Comparison of ENCODE assay signal across 9 cellular contexts in genomic region chr6:158474961-158475343, GRCh38.
A peak's percentile ranks its signal among the peaks of the same experiment; 100 is the strongest.
DNase-seq lines count a peak whose midpoint lies in the region; ATAC-seq and TF ChIP-seq lines count a peak whose summit lies in the region.
"Had no signal": no experiment of that assay in that cellular context is flagged by ENCODE, and none has a peak within 500 bp of the region (broad histone marks: within the 10 kb centered on the region; RNA-seq: fewer than 3 reads in every experiment).

No MANE protein-coding gene starts in this region.

- H3K27me3 Mint-ChIP-seq in CD8-positive, alpha-beta memory T cell: no peaks in the 10 kb centered on the region

- peak overlapping the region in 1 of 2 experiments; percentile 7; a peak in 1 of 4 replicates for H3K4me3 ChIP-seq in Panc1 (ENCODE audit: low read depth in 2 of 2, low read length in 2 of 2)
- no peak overlapping the region for H3K4me3 ChIP-seq in H7 (ENCODE audit: insufficient read depth, low read depth, low read length)
- H3K4me3 ChIP-seq in CD8-positive, alpha-beta memory T cell (ENCODE audit: low read length): no peak overlapping the region
- H3K4me3 ChIP-seq: lung had no signal

- no TSS peak for BruUV-seq in Panc1 (replicated peaks; lab: Mats Ljungman, UMichigan)

- ATAC-seq in Panc1 (peak; percentile 87), left colon (peak; percentile 41)

- H3K27ac Mint-ChIP-seq in CD8-positive, alpha-beta memory T cell: no peak overlapping the region

- POLR2A ChIA-PET in Panc1 (lab: Charles Lee): interaction anchor here (0.5 kb wide), 1 partner anchor 19 kb away, joined by 3 read pairs; no protein-coding TSS in a partner anchor
- POLR2A ChIA-PET in CD8-positive, alpha-beta memory T cell (lab: Charles Lee): no interaction called here

- TF ChIP-seq CTCF in Panc1 (IDR thresholded peaks at IDR 0.05): no peak

- DNase-seq in DMS53 treated with DMSO at 0.1 percent for 48 hours (lab: John Stamatoyannopoulos, UW; ENCODE audit: unreplicated experiment) (peak; percentile 84), HCEC 1CT (peak; percentile 76), Panc1 (ENCODE audit: low read depth, low spot score) (peak; percentile 57), left colon (peak in 1 of 2 donors; percentile 13), KG1 (lab: John Stamatoyannopoulos, UW) (no peak), H7 (no peak), NCI-H1436 (lab: John Stamatoyannopoulos, UW) (no peak)
- no peak for DNase-seq in CD8-positive, alpha-beta memory T cell

- no peaks in the 10 kb centered on the region for H3K9me3 Mint-ChIP-seq in CD8-positive, alpha-beta memory T cell

- H3K4me1 ChIP-seq in Panc1 (ENCODE audit: control insufficient read depth, insufficient read depth, low read length): peaks cover 18% of the 10 kb centered on the region
- no peaks in the 10 kb centered on the region for H3K4me1 ChIP-seq in CD8-positive, alpha-beta memory T cell (ENCODE audit: insufficient read depth, low read length)

- intact Hi-C loops in Panc1 (cut with micrococcal nuclease; ENCODE audit: unreplicated experiment) (no loop called here), left colon (cut with DNase I, micrococcal nuclease) (no loop called here)

- in situ Hi-C loops in Panc1 (cut with HindIII; ENCODE audit: low pct_unique_long_range_greater_than_20kb, low sequenced_read_pairs): no loop called here

- H3K4me3 Mint-ChIP-seq in CD8-positive, alpha-beta memory T cell: no peak overlapping the region

- H3K9me3 ChIP-seq in Panc1 (ENCODE audit: control insufficient read depth, insufficient read depth, low read depth, low read length): no peaks in the 10 kb centered on the region
- H3K9me3 ChIP-seq in CD8-positive, alpha-beta memory T cell (ENCODE audit: low read length): no peaks in the 10 kb centered on the region

- H3K27ac ChIP-seq in Panc1 (ENCODE audit: low read length): peak overlapping the region; percentile 48
- no peak overlapping the region for H3K27ac ChIP-seq in CD8-positive, alpha-beta memory T cell (ENCODE audit: low read depth, low read length)

- H3K27me3 ChIP-seq in Panc1 (ENCODE audit: control insufficient read depth, insufficient read depth, low read length) (no peaks in the 10 kb centered on the region), H7 (ENCODE audit: control insufficient read depth, insufficient read depth, low read length) (peaks cover 15% of the 10 kb centered on the region)
- H3K27me3 ChIP-seq in CD8-positive, alpha-beta memory T cell (ENCODE audit: insufficient read depth, low read length, poor library complexity, severe bottlenecking): no peaks in the 10 kb centered on the region

- H3K36me3 ChIP-seq in Panc1 (ENCODE audit: control insufficient read depth, insufficient read depth, low read length) (no peaks in the 10 kb centered on the region), H7 (replicated peaks; ENCODE audit: control insufficient read depth, insufficient read depth, low read length) (no peaks in the 10 kb centered on the region; the same call in 1 of the 2 replicates)
- H3K36me3 ChIP-seq in CD8-positive, alpha-beta memory T cell (ENCODE audit: insufficient read depth, low read length): peaks cover 3% of the 10 kb centered on the region

- CTCF ChIA-PET in Panc1 (lab: Charles Lee): no interaction called here
- CTCF ChIA-PET in CD8-positive, alpha-beta memory T cell (lab: Charles Lee): no interaction called here

- peaks cover 13 to 64% (median 23%) of the 10 kb centered on the region in 3 donors for H3K36me3 Mint-ChIP-seq in CD8-positive, alpha-beta memory T cell

- H3K4me1 Mint-ChIP-seq in CD8-positive, alpha-beta memory T cell: peaks cover 0 to 3% (median 0%) of the 10 kb centered on the region in 3 donors

Comparison
In these comparisons a context has a peak if more than half of its experiments do, and no peak if none do; other contexts are left out.
1. DNase-seq: peak in DMS53 treated with DMSO at 0.1 percent for 48 hours (single experiment), HCEC 1CT (single experiment) and Panc1 (single experiment); none in KG1 (single experiment), H7 (single experiment), CD8-positive, alpha-beta memory T cell (0 of 5) and NCI-H1436 (single experiment).